ENCODE assay signal across 11 cellular contexts in genomic region chr12:104493504-104493903, GRCh38. TPM values are rescaled to one million over a fixed set of nuclear protein-coding genes. Genes with fewer than 3 reads are reported as not detected.
A peak's percentile ranks its signal among the peaks of the same experiment; 100 is the strongest.
DNase-seq lines count a peak whose midpoint lies in the region; ATAC-seq and TF ChIP-seq lines count a peak whose summit lies in the region.
"Had no signal": no experiment of that assay in that cellular context is flagged by ENCODE, and none has a peak within 500 bp of the region (broad histone marks: within the 10 kb centered on the region; RNA-seq: fewer than 3 reads in every experiment).

No MANE protein-coding gene starts in this region.

- peaks cover 62% of the 10 kb centered on the region for H3K4me1 ChIP-seq in CD8-positive, alpha-beta T cell (ENCODE audit: insufficient read depth, low read length)

- CTCF ChIA-PET in CD8-positive, alpha-beta T cell (lab: Charles Lee): interaction anchor here (1.2 to 4.1 kb wide), 3 partner anchors 35 to 112 kb away, joined by 4 to 23 read pairs (median 5); partner anchors contain the start of gene CHST11

- no peaks in the 10 kb centered on the region for H3K9me3 ChIP-seq in CD8-positive, alpha-beta T cell (ENCODE audit: low read length)
- H3K9me3 ChIP-seq: adrenal gland, heart left ventricle had no signal

- intact Hi-C loops in CD14-positive monocyte (cut with micrococcal nuclease) (no loop called here), natural killer cell (cut with micrococcal nuclease) (no loop called here)
- intact Hi-C loops in CD8-positive, alpha-beta T cell (cut with DNase I, micrococcal nuclease): no loop called here

- DNase-seq in CD14-positive monocyte (ENCODE audit: low spot score) (no peak), natural killer cell (no peak), NCI-H1048 (lab: John Stamatoyannopoulos, UW) (no peak), Ammon's horn (ENCODE audit: low spot score) (no peak), iPS-NIHi7 (ENCODE audit: extremely low spot score) (no peak)
- DNase-seq in CD8-positive, alpha-beta T cell: no peak
- no peak for DNase-seq in activated naive CD8-positive, alpha-beta T cell treated with anti-CD3 and anti-CD28 coated beads for 36 hours
- DNase-seq: adrenal gland, MM.1S had no signal

- TF ChIP-seq CTCF in CD14-positive monocyte (IDR thresholded peaks at IDR 0.05) (no peak), natural killer cell (IDR thresholded peaks at IDR 0.05) (no peak)
- no peak for TF ChIP-seq CTCF in CD8-positive, alpha-beta T cell (IDR thresholded peaks at IDR 0.05)

- no peaks in the 10 kb centered on the region for H3K36me3 ChIP-seq in CD8-positive, alpha-beta T cell (ENCODE audit: insufficient read depth, low read length)
- H3K36me3 ChIP-seq: adrenal gland, heart left ventricle had no signal

- H3K27ac Mint-ChIP-seq in CD14-positive monocyte: peak overlapping the region in 6 of 7 donors; percentile 3 to 81 (median 57)
- peak overlapping the region; percentile 90 for H3K27ac Mint-ChIP-seq in CD8-positive, alpha-beta T cell
- peak overlapping the region; percentile 36 for H3K27ac Mint-ChIP-seq in activated naive CD8-positive, alpha-beta T cell treated with anti-CD3 and anti-CD28 coated beads for 36 hours
- H3K27ac Mint-ChIP-seq in natural killer cell: peak overlapping the region; percentile 91 to 94

- no peak overlapping the region for H3K27ac ChIP-seq in CD8-positive, alpha-beta T cell (ENCODE audit: low read depth, low read length)

- H3K4me3 ChIP-seq in CD8-positive, alpha-beta T cell (ENCODE audit: low read depth, low read length): no peak overlapping the region
- H3K4me3 ChIP-seq: adrenal gland had no signal

- H3K27me3 ChIP-seq in CD8-positive, alpha-beta T cell (ENCODE audit: insufficient read depth, low read length): no peaks in the 10 kb centered on the region
- H3K27me3 ChIP-seq: adrenal gland, heart left ventricle had no signal

- peaks cover 0 to 3% (median 2%) of the 10 kb centered on the region in 3 donors for H3K27me3 Mint-ChIP-seq in CD14-positive monocyte (ENCODE audit: low read depth in 3 of 3)
- no peaks in the 10 kb centered on the region for H3K27me3 Mint-ChIP-seq in CD8-positive, alpha-beta T cell (ENCODE audit: low read depth)
- no peaks in the 10 kb centered on the region for H3K27me3 Mint-ChIP-seq in activated naive CD8-positive, alpha-beta T cell treated with anti-CD3 and anti-CD28 coated beads for 36 hours
- H3K27me3 Mint-ChIP-seq in natural killer cell (ENCODE audit: low read depth in 2 of 2): no peaks in the 10 kb centered on the region
- H3K27me3 Mint-ChIP-seq: progenitor cell of endocrine pancreas had no signal

- H3K4me1 Mint-ChIP-seq in CD14-positive monocyte: peaks cover 85% of the 10 kb centered on the region
- H3K4me1 Mint-ChIP-seq in CD8-positive, alpha-beta T cell (ENCODE audit: low read depth): peaks cover 79% of the 10 kb centered on the region
- peaks cover 63% of the 10 kb centered on the region for H3K4me1 Mint-ChIP-seq in activated naive CD8-positive, alpha-beta T cell treated with anti-CD3 and anti-CD28 coated beads for 36 hours
- H3K4me1 Mint-ChIP-seq in natural killer cell: peaks cover 82 to 83% of the 10 kb centered on the region in 2 donors

- POLR2A ChIA-PET in CD8-positive, alpha-beta T cell (lab: Charles Lee): no interaction called here

- H3K9me3 Mint-ChIP-seq in CD14-positive monocyte (peaks cover 0 to 1% (median 0%) of the 10 kb centered on the region in 7 donors), natural killer cell (no peaks in the 10 kb centered on the region)
- H3K9me3 Mint-ChIP-seq in CD8-positive, alpha-beta T cell: no peaks in the 10 kb centered on the region
- H3K9me3 Mint-ChIP-seq in activated naive CD8-positive, alpha-beta T cell treated with anti-CD3 and anti-CD28 coated beads for 36 hours: no peaks in the 10 kb centered on the region

- ATAC-seq in CD8-positive, alpha-beta T cell: no peak
- no peak for ATAC-seq in natural killer cell

- H3K36me3 Mint-ChIP-seq in CD14-positive monocyte: peaks cover 51 to 70% of the 10 kb centered on the region in 2 donors
- H3K36me3 Mint-ChIP-seq in CD8-positive, alpha-beta T cell: peaks cover 8% of the 10 kb centered on the region
- H3K36me3 Mint-ChIP-seq in activated naive CD8-positive, alpha-beta T cell treated with anti-CD3 and anti-CD28 coated beads for 36 hours: peaks cover 21% of the 10 kb centered on the region
- H3K36me3 Mint-ChIP-seq in natural killer cell: no peaks in the 10 kb centered on the region

- H3K4me3 Mint-ChIP-seq in CD14-positive monocyte: no peak overlapping the region
- peak overlapping the region; percentile 35 for H3K4me3 Mint-ChIP-seq in CD8-positive, alpha-beta T cell
- no peak overlapping the region for H3K4me3 Mint-ChIP-seq in activated naive CD8-positive, alpha-beta T cell treated with anti-CD3 and anti-CD28 coated beads for 36 hours
- peak overlapping the region; percentile 8 for H3K4me3 Mint-ChIP-seq in natural killer cell

RNA-seq across cellular contexts. Expression of gene CHST11, which starts 36.8 kb away (rescaled TPM):
- polyA plus RNA-seq in CD14-positive monocyte: 10 to 100 TPM; 44.4 to 48.4 TPM
- 10 to 100 TPM; 29.1 to 35.5 TPM for total RNA-seq in CD8-positive, alpha-beta T cell
- 10 to 100 TPM; 19.1 to 21.9 TPM for total RNA-seq in activated naive CD8-positive, alpha-beta T cell treated with anti-CD3 and anti-CD28 coated beads for 36 hours
- 100 to 1,000 TPM in 1 of 3 donors, 10 to 100 TPM in 2; 85.3 to 118 (median 96.1) TPM for total RNA-seq in natural killer cell

Comparison
In these comparisons a context has a peak if more than half of its experiments do, and no peak if none do; other contexts are left out.
1. H3K27ac Mint-ChIP-seq: peak in every context shown above with its lines; median percentile 92 in natural killer cell; 90 in CD8-positive, alpha-beta T cell; 57 in CD14-positive monocyte; 36 in activated naive CD8-positive, alpha-beta T cell treated with anti-CD3 and anti-CD28 coated beads for 36 hours.
2. H3K4me3 Mint-ChIP-seq: peak in CD8-positive, alpha-beta T cell (single experiment) and natural killer cell (single experiment); none in CD14-positive monocyte (0 of 2) and activated naive CD8-positive, alpha-beta T cell treated with anti-CD3 and anti-CD28 coated beads for 36 hours (single experiment).